12 cellular contexts compared by ENCODE assay signal in the genomic region with DNA sequence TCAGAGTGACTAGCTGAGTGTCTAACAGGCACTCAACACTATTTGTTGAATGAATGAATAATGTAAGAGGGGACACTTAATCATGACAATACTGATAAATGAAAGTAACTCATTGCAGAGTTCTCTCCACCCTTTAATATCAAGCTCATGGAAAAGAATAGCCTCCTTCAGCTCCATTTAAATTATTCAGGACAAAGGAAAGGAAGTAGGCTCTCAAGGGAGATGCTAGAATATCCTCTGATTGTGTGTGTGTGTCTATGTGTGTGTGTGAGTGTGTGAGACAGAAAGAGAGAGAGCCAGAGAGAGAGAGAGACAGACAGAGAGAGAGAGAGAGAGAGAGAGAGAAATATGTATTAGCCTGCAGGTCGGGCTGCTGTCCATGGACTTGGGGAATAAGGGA.
"Had no signal": no experiment of that assay in that cellular context is flagged by ENCODE, and none has a peak within 500 bp of the region (broad histone marks: within the 10 kb centered on the region; RNA-seq: fewer than 3 reads in every experiment).

No MANE protein-coding gene starts in this region.

- H3K36me3 ChIP-seq: right atrium auricular region, tibial nerve, vagina had no signal

- ATAC-seq: effector memory CD8-positive, alpha-beta T cell; stimulated activated effector memory CD8-positive, alpha-beta T cell treated with anti-CD3 and anti-CD28 coated beads, Interleukin-12 subunit alpha, Interleukin-12 subunit beta, amount 100 ng/mL, for 72 hours had no signal

- H3K27ac ChIP-seq: right atrium auricular region, tibial nerve, vagina had no signal

- H3K9me3 ChIP-seq: right atrium auricular region, tibial nerve, vagina had no signal

- H3K4me1 ChIP-seq: right atrium auricular region, tibial nerve, vagina had no signal

- DNase-seq: activated CD4-positive, CD25-positive, alpha-beta regulatory T cell; activated naive CD4-positive, alpha-beta T cell treated with anti-CD3 and anti-CD28 coated beads, Interleukin-2, amount 10 ng/mL, durations not matched to agents 7 days and 5 days; central memory CD4-positive, alpha-beta T cell; cortex of kidney; effector memory CD8-positive, alpha-beta T cell; naive B cell; posterior cingulate gyrus; small intestine had no signal

- H3K4me3 ChIP-seq: right atrium auricular region, tibial nerve, vagina had no signal

- H3K27me3 ChIP-seq: right atrium auricular region, tibial nerve, vagina had no signal
